ENCODE assay signal across 1 cellular context in the genomic region with DNA sequence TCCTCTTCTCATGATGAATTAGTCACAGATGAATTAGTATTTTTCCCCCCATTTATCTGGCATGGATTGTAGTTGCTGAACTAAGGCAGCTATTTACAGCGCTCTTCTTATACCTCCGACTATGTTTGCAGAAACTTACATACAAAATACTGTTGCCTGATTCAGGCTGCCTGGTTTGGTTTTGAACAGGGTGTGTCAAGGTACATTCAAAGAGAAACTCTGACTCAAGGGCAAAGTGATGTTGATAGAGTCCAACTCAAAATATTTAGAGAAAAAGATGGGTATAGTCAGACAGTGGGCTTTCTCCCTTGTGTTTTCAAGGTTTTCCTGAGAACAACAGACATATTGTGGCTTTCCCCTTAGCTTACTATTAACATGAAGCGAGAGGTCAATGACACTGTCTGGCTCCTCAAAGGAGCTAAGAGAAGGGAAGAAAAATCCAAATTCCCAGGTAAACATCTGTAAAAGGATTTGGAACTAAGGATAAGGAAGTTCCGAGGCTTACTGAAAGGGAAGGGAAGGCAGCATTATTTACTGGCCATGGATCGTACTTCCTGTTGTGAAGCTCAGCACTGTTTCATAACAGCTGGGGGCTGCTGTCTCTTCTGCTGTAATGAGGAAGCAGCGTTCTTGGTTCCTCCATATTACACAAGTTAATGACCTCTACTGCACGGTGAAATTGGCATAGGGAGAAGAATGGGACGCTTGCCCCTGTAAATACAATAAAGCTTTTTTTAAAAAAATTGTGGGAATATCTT.
TF ChIP-seq lines count a peak whose summit lies in the region.

No MANE protein-coding gene starts in this region.

TF ChIP-seq in IMR-90, 13 proteins besides CTCF, POLR2A, EP300 and RAD21 (continued from another document):
- TF ChIP-seq RCOR1 (IDR thresholded peaks at IDR 0.05; ENCODE audit: insufficient replicate concordance, low read length), result no peak
- TF ChIP-seq, protein P1, sequence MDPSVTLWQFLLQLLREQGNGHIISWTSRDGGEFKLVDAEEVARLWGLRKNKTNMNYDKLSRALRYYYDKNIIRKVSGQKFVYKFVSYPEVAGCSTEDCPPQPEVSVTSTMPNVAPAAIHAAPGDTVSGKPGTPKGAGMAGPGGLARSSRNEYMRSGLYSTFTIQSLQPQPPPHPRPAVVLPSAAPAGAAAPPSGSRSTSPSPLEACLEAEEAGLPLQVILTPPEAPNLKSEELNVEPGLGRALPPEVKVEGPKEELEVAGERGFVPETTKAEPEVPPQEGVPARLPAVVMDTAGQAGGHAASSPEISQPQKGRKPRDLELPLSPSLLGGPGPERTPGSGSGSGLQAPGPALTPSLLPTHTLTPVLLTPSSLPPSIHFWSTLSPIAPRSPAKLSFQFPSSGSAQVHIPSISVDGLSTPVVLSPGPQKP (IDR thresholded peaks at IDR 0.05; ENCODE audit: borderline replicate concordance, low read depth, low read length), result no peak
- TF ChIP-seq, protein P2, sequence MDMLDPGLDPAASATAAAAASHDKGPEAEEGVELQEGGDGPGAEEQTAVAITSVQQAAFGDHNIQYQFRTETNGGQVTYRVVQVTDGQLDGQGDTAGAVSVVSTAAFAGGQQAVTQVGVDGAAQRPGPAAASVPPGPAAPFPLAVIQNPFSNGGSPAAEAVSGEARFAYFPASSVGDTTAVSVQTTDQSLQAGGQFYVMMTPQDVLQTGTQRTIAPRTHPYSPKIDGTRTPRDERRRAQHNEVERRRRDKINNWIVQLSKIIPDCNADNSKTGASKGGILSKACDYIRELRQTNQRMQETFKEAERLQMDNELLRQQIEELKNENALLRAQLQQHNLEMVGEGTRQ (IDR thresholded peaks at IDR 0.05; ENCODE audit: low read depth, low read length), result no peak
- TF ChIP-seq MAFK (IDR thresholded peaks at IDR 0.05; ENCODE audit: low read depth, low read length), result no peak
- TF ChIP-seq FOS (IDR thresholded peaks at IDR 0.05; ENCODE audit: low read depth, low read length), result no peak
- TF ChIP-seq CHD1 (IDR thresholded peaks at IDR 0.05; ENCODE audit: low read depth, low read length), result no peak
- TF ChIP-seq RFX5 (IDR thresholded peaks at IDR 0.05; ENCODE audit: low read depth, low read length), result no peak
